ENCODE assay signal across 1 cellular context in genomic region chr4:103998752-103999151, GRCh38.
TF ChIP-seq lines count a peak whose summit lies in the region.

No MANE protein-coding gene starts in this region.

TF ChIP-seq in H1, 55 proteins besides CTCF, POLR2A, EP300 and RAD21 (continued from another document):
- no peak for TF ChIP-seq POLR2AphosphoS5 (IDR thresholded peaks at IDR 0.05; ENCODE audit: low read depth, low read length)
- no peak for TF ChIP-seq YY1 (IDR thresholded peaks at IDR 0.05; ENCODE audit: low read depth, low read length)
- TF ChIP-seq SIX5 (IDR thresholded peaks at IDR 0.05; ENCODE audit: low read depth, low read length) = no peak
- no peak for TF ChIP-seq USF2 (IDR thresholded peaks at IDR 0.05; ENCODE audit: low read length)
- TF ChIP-seq HDAC6 (IDR thresholded peaks at IDR 0.05; ENCODE audit: low read depth, low read length) = no peak
- no peak for TF ChIP-seq SP4 (IDR thresholded peaks at IDR 0.05; ENCODE audit: low read length)
- no peak for TF ChIP-seq KDM5A (IDR thresholded peaks at IDR 0.05; ENCODE audit: low read length)
